Comparison of ENCODE assay signal across 12 cellular contexts in the genomic region with DNA sequence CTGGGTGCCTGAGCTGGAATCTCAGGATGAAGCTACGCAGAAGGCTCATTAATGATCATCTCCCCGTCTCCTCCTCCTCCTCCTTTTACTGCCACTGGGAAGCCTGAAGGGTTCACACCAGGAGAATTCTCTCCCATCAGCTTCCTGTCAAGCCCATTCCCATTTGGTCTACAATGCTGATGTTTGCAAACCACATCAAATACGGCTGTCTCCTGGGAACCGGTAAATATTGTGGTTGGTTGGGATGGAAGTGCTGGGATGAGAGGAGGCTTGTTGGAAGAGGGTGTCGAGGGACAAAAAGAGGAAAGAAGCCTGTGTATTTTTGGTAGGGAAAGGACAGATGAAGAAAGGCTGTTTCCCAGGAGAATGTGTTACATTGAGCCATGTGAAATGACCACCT. TPM values are rescaled to one million over a fixed set of nuclear protein-coding genes. Genes with fewer than 3 reads are reported as not detected.
"Had no signal": no experiment of that assay in that cellular context is flagged by ENCODE, and none has a peak within 500 bp of the region (broad histone marks: within the 10 kb centered on the region; RNA-seq: fewer than 3 reads in every experiment).

No MANE protein-coding gene starts in this region.

- H3K4me1 Mint-ChIP-seq: naive thymus-derived CD8-positive, alpha-beta T cell had no signal

- H3K36me3 Mint-ChIP-seq: activated naive CD8-positive, alpha-beta T cell treated with anti-CD3 and anti-CD28 coated beads for 36 hours had no signal

- H3K9me3 Mint-ChIP-seq: activated naive CD8-positive, alpha-beta T cell treated with anti-CD3 and anti-CD28 coated beads for 36 hours; activated T-helper 17 cell treated with anti-CD3 and anti-CD28 coated beads, Interleukin-2, amount 50 U/mL, for 72 hours had no signal

- H3K27ac Mint-ChIP-seq: activated naive CD8-positive, alpha-beta T cell treated with anti-CD3 and anti-CD28 coated beads for 36 hours; activated T-helper 17 cell treated with anti-CD3 and anti-CD28 coated beads, Interleukin-2, amount 50 U/mL, for 72 hours; naive thymus-derived CD8-positive, alpha-beta T cell; T-helper 1 cell treated with Interleukin-12 subunit alpha and Interleukin-12 subunit beta and Interleukin-4 antibody, amounts not matched to agents 30 μg/mL and 1 μg/mL, for 36 hours had no signal

- ATAC-seq: activated T-helper 17 cell treated with anti-CD3 and anti-CD28 coated beads, Interleukin-2, amount 50 U/mL, for 72 hours; naive thymus-derived CD8-positive, alpha-beta T cell; sciatic nerve had no signal

- DNase-seq: activated naive CD4-positive, alpha-beta T cell; activated naive CD8-positive, alpha-beta T cell treated with anti-CD3 and anti-CD28 coated beads for 36 hours; amniotic stem cell; foreskin melanocyte; kidney; naive thymus-derived CD8-positive, alpha-beta T cell; stimulated activated CD4-positive, alpha-beta T cell treated with anti-CD3 and anti-CD28 coated beads, Interleukin-4, amount 100 ng/mL, for 1 hour; stomach; upper lobe of left lung had no signal

- H3K4me3 Mint-ChIP-seq: activated naive CD8-positive, alpha-beta T cell treated with anti-CD3 and anti-CD28 coated beads for 36 hours; activated T-helper 17 cell treated with anti-CD3 and anti-CD28 coated beads, Interleukin-2, amount 50 U/mL, for 72 hours; naive thymus-derived CD8-positive, alpha-beta T cell; T-helper 1 cell treated with Interleukin-12 subunit alpha and Interleukin-12 subunit beta and Interleukin-4 antibody, amounts not matched to agents 30 μg/mL and 1 μg/mL, for 36 hours had no signal

RNA-seq across cellular contexts. Expression of a gene that starts 13.2 kb away (rescaled TPM):
- total RNA-seq: activated T-helper 17 cell treated with anti-CD3 and anti-CD28 coated beads, Interleukin-2, amount 50 U/mL, for 72 hours; naive thymus-derived CD8-positive, alpha-beta T cell had no signal
